In the genomic region with DNA sequence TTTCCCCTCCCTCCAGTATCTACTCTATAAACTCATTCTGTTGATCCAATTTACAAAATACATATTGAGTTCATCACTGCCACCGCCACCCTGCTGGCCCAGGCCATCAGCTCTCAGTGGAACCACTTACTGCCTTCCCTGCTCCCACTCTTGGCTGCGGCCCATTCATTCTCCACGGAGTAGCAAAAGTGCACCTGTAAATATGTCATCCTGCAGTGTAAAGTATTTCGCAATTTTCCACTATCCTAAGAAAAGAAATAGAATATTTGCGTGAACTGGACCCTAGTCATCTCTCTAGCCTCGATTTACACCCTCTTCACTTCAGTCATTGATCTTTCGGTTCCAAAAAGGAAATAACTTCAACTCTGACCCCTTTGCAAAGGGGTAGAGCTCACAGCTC, we compare ENCODE assay signal across 27 cellular contexts.
"Had no signal": no experiment of that assay in that cellular context is flagged by ENCODE, and none has a peak within 500 bp of the region (broad histone marks: within the 10 kb centered on the region; RNA-seq: fewer than 3 reads in every experiment).

No MANE protein-coding gene starts in this region.

- H3K9me3 ChIP-seq: stomach, suprapubic skin, testis, thoracic aorta, thyroid gland, tibial artery, tibial nerve, transverse colon, upper lobe of left lung, upper lobe of right lung, uterus, vagina had no signal

- H3K4me3 ChIP-seq: stomach, suprapubic skin, testis, thoracic aorta, thyroid gland, tibial artery, tibial nerve, transverse colon, upper lobe of left lung, upper lobe of right lung, uterus, vagina had no signal

- DNase-seq: stimulated activated CD4-positive, alpha-beta T cell treated with anti-CD3 and anti-CD28 coated beads, Interleukin-2, amount 100 ng/mL, for 48 hours; stimulated activated CD4-positive, alpha-beta T cell treated with anti-CD3 and anti-CD28 coated beads, Interleukin-4, amount 100 ng/mL, for 1 hour; stimulated activated CD4-positive, alpha-beta T cell treated with anti-CD3 and anti-CD28 coated beads, Interleukin-4, amount 100 ng/mL, for 24 hours; stimulated activated CD4-positive, alpha-beta T cell treated with anti-CD3 and anti-CD28 coated beads, Interleukin-4, amount 100 ng/mL, for 4 hours; stimulated activated CD8-positive, alpha-beta memory T cell treated with anti-CD3 and anti-CD28 coated beads, Interleukin-4, amount 100 ng/mL, for 48 hours; stimulated activated naive B cell treated with anti-CD40 and anti-IgM and Interleukin-4, amounts not matched to agents 10 μg/mL and 1 μg/mL and 100 μg/mL, for 72 hours; stimulated activated naive CD4-positive, alpha-beta T cell; stimulated activated naive CD4-positive, alpha-beta T cell treated with Interleukin-2 at 50 U/mL for 16 hours; stimulated activated naive CD8-positive, alpha-beta T cell treated with anti-CD3 and anti-CD28 coated beads, Interleukin-15, amount 100 ng/mL, for 72 hours; stimulated activated naive CD8-positive, alpha-beta T cell treated with anti-CD3 and anti-CD28 coated beads, Interleukin-15, Interleukin-2, amounts not matched to agents 100 U/mL and 50 U/mL, for 24 hours; stomach; substantia nigra; testis; thyroid gland; tibial artery; transverse colon; trophoblast cell; upper lobe of right lung; uterus had no signal

- H3K36me3 ChIP-seq: stomach, suprapubic skin, thoracic aorta, thyroid gland, tibial artery, tibial nerve, transverse colon, upper lobe of left lung, upper lobe of right lung, uterus, vagina had no signal

- H3K27ac ChIP-seq: stomach, suprapubic skin, testis, thoracic aorta, thyroid gland, tibial artery, tibial nerve, transverse colon, upper lobe of left lung, upper lobe of right lung, uterus, vagina had no signal

- H3K4me1 ChIP-seq: stomach, suprapubic skin, testis, thyroid gland, tibial artery, tibial nerve, transverse colon, upper lobe of left lung, upper lobe of right lung, uterus, vagina had no signal

- FAIRE-seq: urothelium cell line had no signal

- ATAC-seq: stimulated activated effector memory CD8-positive, alpha-beta T cell treated with anti-CD3 and anti-CD28 coated beads, Interleukin-12 subunit alpha, Interleukin-12 subunit beta, amount 100 ng/mL, for 72 hours; stimulated activated memory B cell treated with anti-CD40 and anti-IgM and Interleukin-4, amounts not matched to agents 10 μg/mL and 1 μg/mL and 100 μg/mL, for 72 hours; stimulated activated naive B cell treated with anti-CD40 and anti-IgM and Interleukin-4, amounts not matched to agents 10 μg/mL and 1 μg/mL and 100 μg/mL, for 72 hours; stimulated activated naive CD8-positive, alpha-beta T cell treated with anti-CD3 and anti-CD28 coated beads, Interleukin-15, amount 100 ng/mL, for 72 hours; stimulated activated naive CD8-positive, alpha-beta T cell treated with anti-CD3 and anti-CD28 coated beads, Interleukin-15, Interleukin-2, amounts not matched to agents 100 U/mL and 50 U/mL, for 24 hours; upper lobe of right lung had no signal

- H3K27me3 ChIP-seq: stomach, suprapubic skin, testis, thyroid gland, tibial artery, tibial nerve, transverse colon, upper lobe of left lung, upper lobe of right lung, uterus, vagina had no signal
